Comparison of ENCODE assay signal across 9 cellular contexts in the genomic region with DNA sequence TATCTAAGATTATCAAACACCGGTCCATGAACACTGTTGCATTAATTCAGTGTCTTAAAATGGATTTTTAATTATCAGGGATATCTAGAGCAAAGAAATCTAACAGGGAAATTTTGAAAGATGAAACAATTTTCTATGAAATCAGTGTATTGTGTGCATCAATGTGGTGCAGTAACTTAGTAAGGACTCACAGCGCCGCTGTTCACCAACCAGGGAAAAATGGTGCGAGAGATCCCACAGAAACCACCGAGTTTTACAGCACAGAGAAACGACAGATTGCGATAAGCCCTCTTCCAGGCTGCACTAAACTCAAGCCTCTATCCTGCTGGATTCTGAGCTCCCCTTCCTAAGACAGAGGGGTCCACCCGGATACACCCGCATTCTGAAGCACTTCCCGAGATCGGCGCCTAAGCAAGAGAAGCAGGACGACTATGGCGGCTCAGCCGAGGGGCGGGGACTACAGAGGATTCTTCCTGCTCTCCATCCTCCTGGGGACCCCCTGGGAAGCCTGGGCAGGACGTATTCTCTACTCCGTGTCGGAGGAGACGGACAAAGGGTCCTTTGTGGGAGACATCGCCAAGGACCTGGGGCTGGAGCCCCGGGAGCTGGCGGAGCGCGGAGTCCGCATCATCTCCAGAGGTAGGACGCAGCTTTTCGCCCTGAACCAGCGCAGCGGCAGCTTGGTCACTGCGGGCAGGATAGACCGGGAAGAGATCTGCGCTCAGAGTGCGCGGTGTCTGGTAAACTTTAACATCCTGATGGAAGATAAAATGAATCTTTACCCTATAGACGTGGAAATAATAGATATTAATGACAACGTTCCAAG. TPM values are rescaled to one million over a fixed set of nuclear protein-coding genes. Genes with fewer than 3 reads are reported as not detected.
A peak's percentile ranks its signal among the peaks of the same experiment; 100 is the strongest.
DNase-seq lines count a peak whose midpoint lies in the region; ATAC-seq and TF ChIP-seq lines count a peak whose summit lies in the region.
"Had no signal": no experiment of that assay in that cellular context is flagged by ENCODE, and none has a peak within 500 bp of the region (broad histone marks: within the 10 kb centered on the region; RNA-seq: fewer than 3 reads in every experiment).

A gene (plus strand): TSS at position 274 of the 826 bp plus-strand sequence. CDS start 158 bp downstream, at position 432.

- no peaks in the 10 kb centered on the region for H3K4me1 Mint-ChIP-seq in T-helper 17 cell
- peaks cover 4% of the 10 kb centered on the region for H3K4me1 Mint-ChIP-seq in stimulated activated memory B cell treated with anti-CD40 and anti-IgM and Interleukin-4, amounts not matched to agents 10 μg/mL and 1 μg/mL and 100 μg/mL, for 72 hours

- H3K27ac Mint-ChIP-seq in T-helper 17 cell = no peak within 1 kb of the TSS
- H3K27ac Mint-ChIP-seq in stimulated activated memory B cell treated with anti-CD40 and anti-IgM and Interleukin-4, amounts not matched to agents 10 μg/mL and 1 μg/mL and 100 μg/mL, for 72 hours = peak within 1 kb of the TSS; percentile 70

- H3K27me3 Mint-ChIP-seq in T-helper 17 cell = peaks cover 47% of the 10 kb centered on the region
- peaks cover 44% of the 10 kb centered on the region for H3K27me3 Mint-ChIP-seq in stimulated activated memory B cell treated with anti-CD40 and anti-IgM and Interleukin-4, amounts not matched to agents 10 μg/mL and 1 μg/mL and 100 μg/mL, for 72 hours

- no peaks in the 10 kb centered on the region for H3K36me3 Mint-ChIP-seq in T-helper 17 cell (ENCODE audit: low read depth)
- H3K36me3 Mint-ChIP-seq in stimulated activated memory B cell treated with anti-CD40 and anti-IgM and Interleukin-4, amounts not matched to agents 10 μg/mL and 1 μg/mL and 100 μg/mL, for 72 hours = peaks cover 5% of the 10 kb centered on the region

- peak; percentile 68 for TF ChIP-seq CTCF in fibroblast of villous mesenchyme (IDR thresholded peaks at IDR 0.05; ENCODE audit: insufficient read depth, low read depth, low read length)

- peaks cover 19% of the 10 kb centered on the region for H3K9me3 ChIP-seq in T-helper 17 cell (ENCODE audit: control insufficient read depth, low read length, poor library complexity, severe bottlenecking)

- peak within 1 kb of the TSS; percentile 42 for H3K4me3 Mint-ChIP-seq in T-helper 17 cell
- H3K4me3 Mint-ChIP-seq in stimulated activated memory B cell treated with anti-CD40 and anti-IgM and Interleukin-4, amounts not matched to agents 10 μg/mL and 1 μg/mL and 100 μg/mL, for 72 hours = peak within 1 kb of the TSS; percentile 76

- no peak for ATAC-seq in T-helper 17 cell
- ATAC-seq in stimulated activated memory B cell treated with anti-CD40 and anti-IgM and Interleukin-4, amounts not matched to agents 10 μg/mL and 1 μg/mL and 100 μg/mL, for 72 hours = no peak
- ATAC-seq in HG02678 (IDR thresholded peaks at IDR 0.05; ENCODE audit: unreplicated experiment) = no peak
- no peak for ATAC-seq in GM18502 (IDR thresholded peaks at IDR 0.05; ENCODE audit: poor library complexity, unreplicated experiment)

- no peaks in the 10 kb centered on the region for H3K9me3 Mint-ChIP-seq in stimulated activated memory B cell treated with anti-CD40 and anti-IgM and Interleukin-4, amounts not matched to agents 10 μg/mL and 1 μg/mL and 100 μg/mL, for 72 hours

- DNase-seq in NCI-H82 (lab: John Stamatoyannopoulos, UW) (peak; percentile 53), NCI-H82 treated with DMSO at 0.1 percent for 48 hours (lab: John Stamatoyannopoulos, UW; ENCODE audit: unreplicated experiment) (no peak), T-helper 17 cell (no peak), fibroblast of villous mesenchyme (ENCODE audit: low read depth) (peak; percentile 54), NCI-H69 (lab: John Stamatoyannopoulos, UW) (no peak)
- DNase-seq: AML-193 had no signal

- peak within 1 kb of the TSS; percentile 69 for H3K4me3 ChIP-seq in fibroblast of villous mesenchyme (ENCODE audit: low read depth, low read length)

RNA-seq across cellular contexts. Expression of the gene that starts here (rescaled TPM):
- under 1 TPM in 1 of 2 donors, not detected in 1; 0.25 TPM for total RNA-seq in T-helper 17 cell
- total RNA-seq in fibroblast of villous mesenchyme = 3.5 and 4.5 TPM in 2 replicates

Comparison
In these comparisons a context has a peak if more than half of its experiments do, and no peak if none do; other contexts are left out.
1. DNase-seq: peak in NCI-H82 (single experiment) and fibroblast of villous mesenchyme (single experiment); none in NCI-H82 treated with DMSO at 0.1 percent for 48 hours (single experiment), T-helper 17 cell (0 of 3) and NCI-H69 (single experiment).